Comparison of ENCODE assay signal across 7 cellular contexts in the genomic region with DNA sequence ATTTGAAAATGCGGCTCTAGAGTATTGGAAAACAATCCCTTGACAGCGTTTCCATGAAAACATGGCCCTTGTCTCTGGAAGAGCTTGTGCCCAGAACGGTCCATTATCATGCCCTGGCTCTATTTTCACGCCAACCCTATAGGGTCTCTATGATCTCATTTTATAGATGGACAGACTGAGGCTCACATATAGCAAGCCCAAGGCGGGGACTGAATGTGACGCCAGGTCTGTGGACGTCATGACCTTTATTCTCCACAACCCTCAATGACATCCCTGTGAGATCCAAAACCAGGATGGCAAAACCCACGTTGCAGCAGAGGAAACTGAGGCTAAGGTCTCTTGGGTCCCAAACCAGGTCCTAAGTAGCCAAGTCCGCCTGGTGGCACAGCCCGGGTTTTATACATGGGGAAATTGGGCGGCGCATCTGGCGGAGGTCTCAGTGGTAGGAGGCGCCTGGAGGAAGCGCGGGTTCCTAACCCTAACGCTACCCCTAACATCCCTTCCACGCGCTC. TPM values are rescaled to one million over a fixed set of nuclear protein-coding genes. Genes with fewer than 3 reads are reported as not detected.
A peak's percentile ranks its signal among the peaks of the same experiment; 100 is the strongest.
DNase-seq lines count a peak whose midpoint lies in the region; ATAC-seq and TF ChIP-seq lines count a peak whose summit lies in the region.

No MANE protein-coding gene starts in this region.

- H3K4me2 ChIP-seq in hepatocyte = peak overlapping the region; percentile 89

- H3K79me2 ChIP-seq in hepatocyte = peaks cover 14% of the 10 kb centered on the region

- H2AFZ ChIP-seq in hepatocyte = peak overlapping the region; percentile 87

- H3K9me3 ChIP-seq in WERI-Rb-1 (ENCODE audit: severe bottlenecking) (no peaks in the 10 kb centered on the region), hepatocyte (ENCODE audit: low read depth) (no peaks in the 10 kb centered on the region)

- peak; percentile 5 for ATAC-seq in stimulated activated naive CD8-positive, alpha-beta T cell treated with anti-CD3 and anti-CD28 coated beads, Interleukin-15, Interleukin-2, amounts not matched to agents 100 U/mL and 50 U/mL, for 24 hours

- H4K20me1 ChIP-seq in hepatocyte (ENCODE audit: insufficient read depth, poor library complexity, severe bottlenecking) = no peaks in the 10 kb centered on the region

- no peaks in the 10 kb centered on the region for H3K27me3 ChIP-seq in H7 (ENCODE audit: control insufficient read depth, insufficient read depth, low read length)
- no peaks in the 10 kb centered on the region for H3K27me3 ChIP-seq in WERI-Rb-1 (ENCODE audit: insufficient read depth, low read depth, severe bottlenecking)
- H3K27me3 ChIP-seq in hepatocyte = no peaks in the 10 kb centered on the region

- no peak overlapping the region for H3K27ac ChIP-seq in WERI-Rb-1
- no peak overlapping the region for H3K27ac ChIP-seq in hepatocyte

- 19% methylated on average over 19 of the region's 19 CpGs for whole genome bisulfite sequencing in hepatocyte (ENCODE audit: low lambda C conversion rate, missing lambda C conversion rate)

- H3K9me2 ChIP-seq in hepatocyte (replicated peaks; ENCODE audit: insufficient read depth) = no peaks in the 10 kb centered on the region

- peaks cover 2% of the 10 kb centered on the region for H3K36me3 ChIP-seq in H7 (replicated peaks; ENCODE audit: control insufficient read depth, insufficient read depth, low read length)
- peaks cover 31% of the 10 kb centered on the region for H3K36me3 ChIP-seq in WERI-Rb-1
- H3K36me3 ChIP-seq in hepatocyte (replicated peaks; ENCODE audit: insufficient read depth, low read depth) = no peaks in the 10 kb centered on the region

- H3K4me1 ChIP-seq in hepatocyte (ENCODE audit: insufficient read depth) = no peaks in the 10 kb centered on the region

- no peak for DNase-seq in H7
- no peak for DNase-seq in WERI-Rb-1
- DNase-seq in hepatocyte (ENCODE audit: low spot score) = no peak
- no peak for DNase-seq in stimulated activated naive CD8-positive, alpha-beta T cell treated with anti-CD3 and anti-CD28 coated beads, Interleukin-15, Interleukin-2, amounts not matched to agents 100 U/mL and 50 U/mL, for 24 hours
- no peak for DNase-seq in NCI-H82 (lab: John Stamatoyannopoulos, UW)
- DNase-seq in KG1 (lab: John Stamatoyannopoulos, UW) = no peak
- no peak for DNase-seq in NCI-H1105 treated with DMSO at 0.1 percent for 48 hours (lab: John Stamatoyannopoulos, UW)

- H3K4me3 ChIP-seq in H7 (ENCODE audit: insufficient read depth, low read depth, low read length) (peak overlapping the region; percentile 98), WERI-Rb-1 (ENCODE audit: low read depth, low read length) (peak overlapping the region; percentile 44), hepatocyte (no peak overlapping the region)

- TF ChIP-seq CTCF in WERI-Rb-1 (IDR thresholded peaks at IDR 0.05; ENCODE audit: low read depth, low read length) (no peak), hepatocyte (IDR thresholded peaks at IDR 0.05; ENCODE audit: poor library complexity) (no peak)

RNA-seq across cellular contexts. Expression of a gene that starts 0.4 kb away (rescaled TPM):
- total RNA-seq in H7 (2014; rRNA removed; shearing (Covaris generic)) = 49.5 and 52.0 TPM in 2 replicates
- 55.4 and 61.3 TPM in 2 replicates for total RNA-seq in hepatocyte
- 54.9 and 58.9 TPM in 2 replicates for polyA plus RNA-seq in hepatocyte

RNA-seq across cellular contexts. Expression of a gene that starts 43.6 kb away (rescaled TPM):
- total RNA-seq in H7 (2014; rRNA removed; shearing (Covaris generic)) = 71.0 and 73.6 TPM in 2 replicates
- total RNA-seq in hepatocyte = 89.9 and 94.4 TPM in 2 replicates
- polyA plus RNA-seq in hepatocyte = 98.7 and 122 TPM in 2 replicates
